ENCODE assay signal across 8 cellular contexts in the genomic region with DNA sequence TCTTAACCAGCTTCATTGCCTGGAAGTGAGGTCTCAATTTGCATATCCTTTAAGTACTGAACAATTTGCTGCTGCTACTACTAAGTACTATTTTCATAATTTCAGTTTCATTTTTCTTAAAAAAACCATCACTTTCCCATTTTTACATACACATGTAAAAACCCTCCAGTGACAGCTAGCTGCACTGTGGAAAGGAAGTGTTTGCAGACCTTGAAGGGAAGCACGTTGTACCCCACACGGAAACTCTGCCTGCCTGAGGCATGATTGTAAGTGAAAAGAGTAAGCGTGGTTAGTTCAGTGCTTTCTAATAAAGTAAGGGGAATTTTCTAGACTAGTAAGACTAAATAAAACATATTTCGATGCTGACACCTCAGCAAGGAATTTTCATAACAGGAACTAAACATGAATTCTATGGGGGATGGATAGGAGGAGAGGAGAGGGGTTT.
DNase-seq lines count a peak whose midpoint lies in the region; ATAC-seq and TF ChIP-seq lines count a peak whose summit lies in the region.

No MANE protein-coding gene starts in this region.

- TF ChIP-seq CTCF in fibroblast of lung (conservative IDR thresholded peaks at IDR 0.05 in 1 of 2, IDR thresholded peaks at IDR 0.05 in 1 of 2; ENCODE audit: low read depth in 1 of 2, low read length in 2 of 2) = no peak

- no peak overlapping the region for H3K27ac ChIP-seq in fibroblast of lung (ENCODE audit: insufficient read depth, low read length)

- DNase-seq in EH (ENCODE audit: low read depth) (peak; percentile 84), fibroblast of lung (ENCODE audit: low read depth in 2 of 2) (peak in 1 of 2 donors; percentile 69), DMS 273 treated with DMSO at 0.1 percent for 48 hours (lab: John Stamatoyannopoulos, UW) (no peak), NCI-H2081 (lab: John Stamatoyannopoulos, UW) (no peak), OCI-M2 (lab: John Stamatoyannopoulos, UW; ENCODE audit: unreplicated experiment) (no peak), medulla oblongata (ENCODE audit: extremely low spot score) (no peak)

- no peaks in the 10 kb centered on the region for H3K36me3 ChIP-seq in fibroblast of lung (ENCODE audit: control insufficient read depth, insufficient read depth, low read length)

- no peaks in the 10 kb centered on the region for H4K20me1 ChIP-seq in fibroblast of lung (ENCODE audit: control insufficient read depth, extremely low read depth, insufficient read depth, low read length)

- H3K27me3 ChIP-seq in fibroblast of lung (ENCODE audit: control insufficient read depth, insufficient read depth, low read length) = no peaks in the 10 kb centered on the region

- no peak overlapping the region for H3K4me3 ChIP-seq in fibroblast of lung (replicated peaks in 1 of 4; ENCODE audit: control extremely low read depth in 1 of 4, insufficient read depth in 1 of 4, low read depth in 3 of 4, low read length in 4 of 4)

- peak overlapping the region; percentile 9 for H3K4me2 ChIP-seq in fibroblast of lung (ENCODE audit: extremely low read depth, insufficient read depth, low read length)

- no peak overlapping the region for H2AFZ ChIP-seq in fibroblast of lung (ENCODE audit: low read length)

- H3K79me2 ChIP-seq in fibroblast of lung (ENCODE audit: control insufficient read depth, insufficient read depth, low read length) = no peaks in the 10 kb centered on the region

- ATAC-seq in GM21360 (IDR thresholded peaks at IDR 0.05; ENCODE audit: unreplicated experiment) (peak; percentile 91), HG03575 (IDR thresholded peaks at IDR 0.05; ENCODE audit: extremely low read depth, insufficient number of reproducible peaks, low FRiP score, unreplicated experiment) (peak; percentile 80)

- H3K9me3 ChIP-seq in fibroblast of lung (ENCODE audit: control insufficient read depth, insufficient read depth, low read depth, low read length) = no peaks in the 10 kb centered on the region

- no peak overlapping the region for H3K9ac ChIP-seq in fibroblast of lung (ENCODE audit: insufficient read depth, low read length)

- H3K4me1 ChIP-seq in fibroblast of lung (ENCODE audit: control insufficient read depth, extremely low read depth, insufficient read depth, low read length) = peaks cover 5% of the 10 kb centered on the region
